In the genomic region with DNA sequence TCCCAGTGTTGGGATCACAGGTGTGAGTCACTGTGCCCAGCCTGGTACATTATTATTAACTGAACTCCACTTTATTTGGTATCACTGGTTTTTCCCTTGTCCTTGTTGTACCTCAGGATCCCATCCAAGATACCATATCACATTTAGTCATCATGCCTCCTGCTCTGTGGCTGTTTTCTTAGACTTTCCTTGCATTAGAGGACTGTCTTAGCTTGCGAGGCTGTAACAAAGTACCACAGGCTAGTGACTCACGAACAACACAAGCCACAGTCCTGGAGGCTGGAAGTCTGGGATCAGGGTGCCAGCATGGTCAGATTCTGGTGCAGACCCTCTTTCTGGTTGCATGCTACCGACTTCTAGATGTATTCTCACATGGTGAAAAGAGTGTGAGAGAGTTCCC, we compare ENCODE assay signal across 16 cellular contexts. TPM values are rescaled to one million over a fixed set of nuclear protein-coding genes. Genes with fewer than 3 reads are reported as not detected.
DNase-seq lines count a peak whose midpoint lies in the region; ATAC-seq and TF ChIP-seq lines count a peak whose summit lies in the region.
"Had no signal": no experiment of that assay in that cellular context is flagged by ENCODE, and none has a peak within 500 bp of the region (broad histone marks: within the 10 kb centered on the region; RNA-seq: fewer than 3 reads in every experiment).

No MANE protein-coding gene starts in this region.

- no peak overlapping the region for H3K4me2 ChIP-seq in osteoblast (ENCODE audit: insufficient read depth, low read length)
- no peak overlapping the region for H3K4me2 ChIP-seq in hepatocyte

- 88 to 95% methylated on average over 2 to 3 of the region's 3 CpGs for WGBS in endodermal cell (ENCODE audit: insufficient coverage in 1 of 2, insufficient read length in 1 of 2), 2 experiments
- WGBS in hepatocyte (ENCODE audit: low lambda C conversion rate, missing lambda C conversion rate) = 94% methylated on average over 3 of the region's 3 CpGs

- no peaks in the 10 kb centered on the region for H3K9me3 Mint-ChIP-seq in endodermal cell
- H3K9me3 Mint-ChIP-seq: activated CD4-positive, alpha-beta memory T cell treated with anti-CD3 and anti-CD28 coated beads, Interleukin-2, amount 10 ng/mL, durations not matched to agents 7 days and 5 days had no signal

- peaks cover 82% of the 10 kb centered on the region for H4K20me1 ChIP-seq in osteoblast (ENCODE audit: insufficient read depth, low read length)
- H4K20me1 ChIP-seq in hepatocyte (ENCODE audit: insufficient read depth, poor library complexity, severe bottlenecking) = peaks cover 93% of the 10 kb centered on the region

- H3K36me3 Mint-ChIP-seq in endodermal cell (ENCODE audit: low read depth) = peaks cover 35% of the 10 kb centered on the region

- H3K4me1 ChIP-seq in RWPE2 (ENCODE audit: insufficient read depth, poor library complexity, severe bottlenecking) (peaks cover 3% of the 10 kb centered on the region), endodermal cell (ENCODE audit: control insufficient read depth, insufficient read depth, low read length) (no peaks in the 10 kb centered on the region), osteoblast (ENCODE audit: insufficient read depth, low read length) (peaks cover 20% of the 10 kb centered on the region), hepatocyte (ENCODE audit: insufficient read depth) (no peaks in the 10 kb centered on the region)

- H3K27ac ChIP-seq in RWPE2 (ENCODE audit: poor library complexity, severe bottlenecking) (no peak overlapping the region), endodermal cell (ENCODE audit: low read depth, low read length) (no peak overlapping the region), osteoblast (ENCODE audit: low read depth, low read length) (peak overlapping the region; percentile 45), hepatocyte (no peak overlapping the region)
- H3K27ac ChIP-seq: spleen had no signal

- H3K4me3 ChIP-seq in RWPE2 (ENCODE audit: severe bottlenecking) = no peak overlapping the region
- H3K4me3 ChIP-seq in endodermal cell (ENCODE audit: low read length) = no peak overlapping the region
- H3K4me3 ChIP-seq in osteoblast (ENCODE audit: insufficient read depth, low read length) = no peak overlapping the region
- no peak overlapping the region for H3K4me3 ChIP-seq in hepatocyte
- H3K4me3 ChIP-seq: spleen had no signal

- H3K4me1 Mint-ChIP-seq in endodermal cell = no peaks in the 10 kb centered on the region

- H2AFZ ChIP-seq in osteoblast (ENCODE audit: low read length) (no peak overlapping the region), hepatocyte (no peak overlapping the region)

- no peak overlapping the region for H3K9ac ChIP-seq in endodermal cell (ENCODE audit: extremely low read depth, low read length, poor library complexity, severe bottlenecking)

- H3K27ac Mint-ChIP-seq in endodermal cell = peak overlapping the region; percentile 30
- H3K27ac Mint-ChIP-seq: activated CD4-positive, alpha-beta memory T cell treated with anti-CD3 and anti-CD28 coated beads, Interleukin-2, amount 10 ng/mL, durations not matched to agents 7 days and 5 days had no signal

- no peaks in the 10 kb centered on the region for H3K9me2 ChIP-seq in hepatocyte (replicated peaks; ENCODE audit: insufficient read depth)

- H3K4me3 Mint-ChIP-seq in endodermal cell = no peak overlapping the region
- H3K4me3 Mint-ChIP-seq: activated CD4-positive, alpha-beta memory T cell treated with anti-CD3 and anti-CD28 coated beads, Interleukin-2, amount 10 ng/mL, durations not matched to agents 7 days and 5 days had no signal

- DNase-seq in Daoy (ENCODE audit: low read depth) (peak; percentile 62), RWPE2 (ENCODE audit: low spot score) (no peak), endodermal cell (no peak), osteoblast (ENCODE audit: insufficient read length, low spot score, missing footprints) (peak; percentile 84), hepatocyte (ENCODE audit: low spot score) (no peak), hypothalamus (lab: John Stamatoyannopoulos, UW) (no peak)
- DNase-seq: activated CD4-positive, alpha-beta memory T cell treated with anti-CD3 and anti-CD28 coated beads, Interleukin-2, amount 10 ng/mL, durations not matched to agents 7 days and 5 days; DMS153; GOT3; NCI-H1930; NCI-H510A treated with DMSO at 0.1 percent for 48 hours; spleen; stimulated activated naive CD4-positive, alpha-beta T cell had no signal

- peaks cover 100% of the 10 kb centered on the region for H3K79me2 ChIP-seq in osteoblast (ENCODE audit: insufficient read depth, low read length)
- peaks cover 100% of the 10 kb centered on the region for H3K79me2 ChIP-seq in hepatocyte

- no peaks in the 10 kb centered on the region for H3K27me3 Mint-ChIP-seq in endodermal cell (ENCODE audit: insufficient read depth)
- H3K27me3 Mint-ChIP-seq: activated CD4-positive, alpha-beta memory T cell treated with anti-CD3 and anti-CD28 coated beads, Interleukin-2, amount 10 ng/mL, durations not matched to agents 7 days and 5 days had no signal

- TF ChIP-seq CTCF in RWPE2 (IDR thresholded peaks at IDR 0.05; ENCODE audit: poor library complexity, severe bottlenecking) = no peak
- TF ChIP-seq CTCF in endodermal cell (conservative IDR thresholded peaks at IDR 0.05) = no peak
- no peak for TF ChIP-seq CTCF in osteoblast (IDR thresholded peaks at IDR 0.05; ENCODE audit: extremely low read depth, low read depth, low read length)
- TF ChIP-seq CTCF in hepatocyte (IDR thresholded peaks at IDR 0.05; ENCODE audit: poor library complexity) = no peak

- ATAC-seq in RWPE2 (ENCODE audit: low read depth) = peak; percentile 59; the same call in 2 of the 3 replicates
- ATAC-seq in HG02870 (IDR thresholded peaks at IDR 0.05; ENCODE audit: unreplicated experiment) = no peak
- no peak for ATAC-seq in GM21576 (IDR thresholded peaks at IDR 0.05; ENCODE audit: unreplicated experiment)
- ATAC-seq: left lobe of liver had no signal

- H3K36me3 ChIP-seq in RWPE2 (ENCODE audit: low read depth) (peaks cover 42% of the 10 kb centered on the region), endodermal cell (ENCODE audit: control insufficient read depth, insufficient read depth, low read length) (peaks cover 13% of the 10 kb centered on the region), osteoblast (ENCODE audit: insufficient read depth, low read length) (no peaks in the 10 kb centered on the region), hepatocyte (replicated peaks; ENCODE audit: insufficient read depth, low read depth) (no peaks in the 10 kb centered on the region)

- H3K27me3 ChIP-seq in RWPE2 (ENCODE audit: insufficient read depth, poor library complexity, severe bottlenecking) = no peaks in the 10 kb centered on the region
- H3K27me3 ChIP-seq in endodermal cell (ENCODE audit: control insufficient read depth, insufficient read depth, low read length, poor library complexity, severe bottlenecking) = no peaks in the 10 kb centered on the region
- no peaks in the 10 kb centered on the region for H3K27me3 ChIP-seq in osteoblast (ENCODE audit: insufficient read depth, low read length)
- H3K27me3 ChIP-seq in hepatocyte = no peaks in the 10 kb centered on the region
- H3K27me3 ChIP-seq: spleen had no signal

- H3K9me3 ChIP-seq in RWPE2 (ENCODE audit: severe bottlenecking) = no peaks in the 10 kb centered on the region
- H3K9me3 ChIP-seq in endodermal cell (ENCODE audit: control insufficient read depth, low read length) = no peaks in the 10 kb centered on the region
- H3K9me3 ChIP-seq in osteoblast (ENCODE audit: low read depth, low read length) = no peaks in the 10 kb centered on the region
- no peaks in the 10 kb centered on the region for H3K9me3 ChIP-seq in hepatocyte (ENCODE audit: low read depth)
- H3K9me3 ChIP-seq: spleen had no signal

RNA-seq across cellular contexts. Expression of a gene that starts 12.2 kb away (rescaled TPM):
- total RNA-seq in Daoy (2014; rRNA removed; shearing (Covaris generic)) = 178 and 244 TPM in 2 replicates
- total RNA-seq in endodermal cell (100 to 1,000 TPM; 170 to 178 TPM), osteoblast (198 and 205 TPM in 2 replicates), hepatocyte (115 and 122 TPM in 2 replicates)
- polyA plus RNA-seq in endodermal cell (2013, experiment 1 of 2) = 204 TPM
- polyA plus RNA-seq in endodermal cell (2013, experiment 2 of 2) = 188 TPM
- 95.4 and 130 TPM in 2 replicates for polyA plus RNA-seq in hepatocyte

Comparison
In these comparisons a context has a peak if more than half of its experiments do, and no peak if none do; other contexts are left out.
1. DNase-seq: peak in Daoy (single experiment) and osteoblast (single experiment); none in RWPE2 (single experiment), endodermal cell (single experiment), hepatocyte (single experiment) and hypothalamus (0 of 51).